ENCODE assay signal across 8 cellular contexts in the genomic region with DNA sequence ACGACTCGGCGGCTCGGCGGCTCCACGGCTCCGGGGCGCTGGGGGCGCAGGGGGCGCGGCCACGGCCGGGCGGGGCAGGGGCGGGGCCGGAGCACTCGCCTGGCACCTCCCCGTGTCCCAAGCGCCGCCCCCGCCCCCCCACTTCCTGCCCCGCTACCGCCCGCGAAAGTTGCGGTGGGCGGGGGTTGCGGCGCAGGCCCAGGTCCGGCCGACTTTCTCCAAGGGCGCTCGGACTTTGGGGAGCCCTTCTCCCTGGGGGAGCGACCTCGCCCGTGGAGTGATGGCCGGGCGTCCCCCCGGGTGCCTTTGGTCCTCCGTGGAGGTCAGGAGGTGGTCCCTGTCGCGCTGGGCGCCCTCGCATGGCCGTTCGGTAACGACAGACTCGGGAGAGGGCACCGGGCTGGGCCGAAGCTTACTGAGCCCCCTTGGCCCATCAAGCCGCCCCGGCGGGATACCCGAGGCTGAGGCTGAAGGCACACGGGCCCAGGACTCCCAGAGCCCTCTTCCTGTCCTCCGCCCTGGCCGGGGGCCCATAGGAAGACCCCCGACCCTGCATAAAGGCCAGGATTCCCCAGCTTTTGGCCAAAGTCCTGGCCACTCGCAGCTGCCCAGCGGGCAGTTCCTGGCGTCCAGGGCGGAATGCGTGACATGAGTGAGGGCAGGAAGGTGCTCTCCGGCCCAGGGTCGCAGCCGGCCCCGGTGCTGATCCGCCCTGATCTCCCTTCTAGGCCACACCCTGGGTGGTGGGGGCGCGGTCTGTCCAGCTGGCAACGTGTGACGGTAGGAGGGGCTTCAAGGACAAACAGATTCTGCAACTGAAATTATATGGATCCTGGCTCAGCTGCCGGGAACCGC. TPM values are rescaled to one million over a fixed set of nuclear protein-coding genes. Genes with fewer than 3 reads are reported as not detected.
A peak's percentile ranks its signal among the peaks of the same experiment; 100 is the strongest.
DNase-seq lines count a peak whose midpoint lies in the region; ATAC-seq, FAIRE-seq and TF ChIP-seq lines count a peak whose summit lies in the region.

No MANE protein-coding gene starts in this region.

- DNase-seq in Calu3 (peak; percentile 76), RCC 7860 (ENCODE audit: low spot score) (peak; percentile 89), fibroblast of peridontal ligament (ENCODE audit: extremely low read depth) (peak; percentile 88), neural crest cell (ENCODE audit: low read depth, low spot score) (peak; percentile 60), stromal cell of bone marrow (ENCODE audit: low read depth) (peak; percentile 89)
- peak; percentile 20 for DNase-seq in Jurkat, Clone E6-1 (ENCODE audit: low read depth, low spot score)
- peak; percentile 48 to 61 for DNase-seq in activated T-helper 1 cell treated with anti-CD3 and anti-CD28 coated beads, Interleukin-2, amount 50 U/mL, for 16 hours (ENCODE audit: low read depth in 1 of 2, low spot score in 1 of 2)

- H3K27me3 Mint-ChIP-seq in Calu3 (ENCODE audit: unreplicated experiment) (peaks cover 13% of the 10 kb centered on the region), neural crest cell (ENCODE audit: low read depth) (no peaks in the 10 kb centered on the region)

- H3K4me3 Mint-ChIP-seq in Calu3 (ENCODE audit: low read depth, unreplicated experiment), result peak overlapping the region; percentile 86
- peak overlapping the region; percentile 87 for H3K4me3 Mint-ChIP-seq in neural crest cell

- H3K4me1 Mint-ChIP-seq in Calu3 (ENCODE audit: low read depth, unreplicated experiment) (peaks cover 9% of the 10 kb centered on the region), neural crest cell (peaks cover 26% of the 10 kb centered on the region)

- peak overlapping the region; percentile 69 for H3K4me3 ChIP-seq in Jurkat, Clone E6-1 (ENCODE audit: low read length)

- H3K9me3 Mint-ChIP-seq in Calu3 (ENCODE audit: low read depth, unreplicated experiment), result no peaks in the 10 kb centered on the region
- H3K9me3 Mint-ChIP-seq in neural crest cell, result no peaks in the 10 kb centered on the region

- TF ChIP-seq CTCF in Calu3 (IDR thresholded peaks at IDR 0.05; ENCODE audit: unreplicated experiment) (peak; percentile 24), neural crest cell (conservative IDR thresholded peaks at IDR 0.05) (peak; percentile 55)

- no TSS peak for BruUV-seq in Calu3 (replicated peaks; lab: Mats Ljungman, UMichigan)

- H3K36me3 Mint-ChIP-seq in Calu3 (ENCODE audit: insufficient read depth, unreplicated experiment) (peaks cover 47% of the 10 kb centered on the region), neural crest cell (ENCODE audit: low read depth) (no peaks in the 10 kb centered on the region)

- H3K27ac Mint-ChIP-seq in Calu3 (ENCODE audit: unreplicated experiment), result no peak overlapping the region
- H3K27ac Mint-ChIP-seq in neural crest cell (ENCODE audit: unreplicated experiment), result no peak overlapping the region

- ATAC-seq in GM21529 (IDR thresholded peaks at IDR 0.05; ENCODE audit: unreplicated experiment), result peak; percentile 50

- intact Hi-C loops in Calu3 (cut with micrococcal nuclease; ENCODE audit: unreplicated experiment), result loop anchor here (2.0 to 10.0 kb wide), 2 partner anchors 118 to 200 kb away; no protein-coding TSS in a partner anchor

- CTCF ChIA-PET in Calu3 (lab: Charles Lee), result interaction anchor here (0.5 to 3.5 kb wide), 4 partner anchors 76 to 497 kb away, joined by 3 to 28 read pairs (median 5); no protein-coding TSS in a partner anchor

- peak; percentile 68 for FAIRE-seq in RCC 7860 (lab: Jason Lieb, UNC)

RNA-seq across cellular contexts. Expression of gene VAV2, which starts 0.9 kb away (rescaled TPM):
- 29.4 and 30.7 TPM in 2 replicates for total RNA-seq in Calu3 (2022)
- 9.3 TPM for polyA plus RNA-seq in Jurkat, Clone E6-1 (2012; ENCODE audit: insufficient read depth, insufficient read length)
- 40.6 and 47.0 TPM in 2 replicates for total RNA-seq in neural crest cell

RNA-seq across cellular contexts. Expression of gene BRD3OS, which starts 32.3 kb away (rescaled TPM):
- total RNA-seq in Calu3 (2022), result 10.5 and 10.7 TPM in 2 replicates
- polyA plus RNA-seq in Jurkat, Clone E6-1 (2012; ENCODE audit: insufficient read depth, insufficient read length), result 16.4 TPM
- total RNA-seq in neural crest cell, result 25.9 and 30.7 TPM in 2 replicates

Comparison
In these comparisons a context has a peak if more than half of its experiments do, and no peak if none do; other contexts are left out.
1. Peak in every context shown above with its lines: DNase-seq, ATAC-seq and H3K4me3 ChIP-seq.
2. DNase-seq: peak in every context shown above with its lines; median percentile 89 in RCC 7860; 89 in stromal cell of bone marrow; 88 in fibroblast of peridontal ligament; 76 in Calu3; 60 in neural crest cell; 54 in activated T-helper 1 cell treated with anti-CD3 and anti-CD28 coated beads, Interleukin-2, amount 50 U/mL, for 16 hours; 20 in Jurkat, Clone E6-1.